13 cellular contexts compared by ENCODE assay signal in the genomic region with DNA sequence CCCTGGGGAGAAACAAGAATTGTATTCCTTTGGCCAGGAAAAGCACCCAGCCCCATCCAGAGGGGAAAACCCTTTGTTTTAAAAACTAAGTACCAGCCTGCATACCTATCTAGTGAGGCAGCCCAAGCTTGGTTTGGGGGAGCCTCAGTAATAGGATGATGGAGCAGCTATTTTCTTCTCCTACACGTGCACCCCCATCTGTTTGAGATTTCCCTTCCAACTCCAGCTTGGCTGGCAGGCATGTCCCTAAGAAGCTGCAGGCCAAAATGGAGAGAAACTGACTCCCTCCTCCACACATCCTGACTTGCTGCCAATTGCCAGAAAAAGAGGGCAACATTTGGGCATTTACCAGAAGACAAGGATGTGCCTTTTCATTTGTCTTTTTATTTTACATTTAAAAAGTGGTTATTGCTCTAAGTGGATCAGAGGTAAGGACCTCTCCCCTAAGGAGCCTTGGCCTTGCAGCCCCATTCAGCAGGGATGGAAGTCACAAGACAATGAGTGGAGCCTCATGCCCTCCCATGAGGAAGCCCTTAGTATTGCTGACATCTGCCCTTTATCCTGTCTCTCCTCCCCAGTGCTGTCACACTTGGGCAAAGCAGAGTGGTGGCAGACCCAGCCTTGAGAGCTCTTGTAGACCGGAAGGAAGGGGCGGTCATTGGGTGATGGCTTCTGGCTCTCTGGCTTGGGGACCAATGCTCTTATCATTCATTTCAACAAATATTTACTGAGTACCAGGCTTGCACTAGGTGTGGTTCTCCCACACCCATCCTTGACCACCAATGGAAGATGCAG. TPM values are rescaled to one million over a fixed set of nuclear protein-coding genes. Genes with fewer than 3 reads are reported as not detected.
DNase-seq lines count a peak whose midpoint lies in the region; ATAC-seq and TF ChIP-seq lines count a peak whose summit lies in the region.
"Had no signal": no experiment of that assay in that cellular context is flagged by ENCODE, and none has a peak within 500 bp of the region (broad histone marks: within the 10 kb centered on the region; RNA-seq: fewer than 3 reads in every experiment).

No MANE protein-coding gene starts in this region.

- in situ Hi-C loops in G401 (cut with HindIII; ENCODE audit: low sequenced_read_pairs) = no loop called here

- peak overlapping the region in 2 of 5 experiments; percentile 16 to 67 for H3K4me3 Mint-ChIP-seq in brain
- H3K4me3 Mint-ChIP-seq: stimulated activated memory B cell treated with anti-CD40 and anti-IgM and Interleukin-4, amounts not matched to agents 10 μg/mL and 1 μg/mL and 100 μg/mL, for 72 hours; WTC11 had no signal

- H3K9me3 Mint-ChIP-seq in brain = no peaks in the 10 kb centered on the region
- H3K9me3 Mint-ChIP-seq: stimulated activated memory B cell treated with anti-CD40 and anti-IgM and Interleukin-4, amounts not matched to agents 10 μg/mL and 1 μg/mL and 100 μg/mL, for 72 hours; WTC11 had no signal

- no peaks in the 10 kb centered on the region for H3K27me3 ChIP-seq in H7 (ENCODE audit: control insufficient read depth, insufficient read depth, low read length)
- H3K27me3 ChIP-seq: BE2C had no signal

- no peaks in the 10 kb centered on the region for H3K27me3 Mint-ChIP-seq in brain
- H3K27me3 Mint-ChIP-seq: stimulated activated memory B cell treated with anti-CD40 and anti-IgM and Interleukin-4, amounts not matched to agents 10 μg/mL and 1 μg/mL and 100 μg/mL, for 72 hours had no signal

- no peak overlapping the region for H3K4me3 ChIP-seq in H7 (ENCODE audit: insufficient read depth, low read depth, low read length)

- H3K4me1 Mint-ChIP-seq in brain = peaks cover 54% of the 10 kb centered on the region
- H3K4me1 Mint-ChIP-seq: stimulated activated memory B cell treated with anti-CD40 and anti-IgM and Interleukin-4, amounts not matched to agents 10 μg/mL and 1 μg/mL and 100 μg/mL, for 72 hours; WTC11 had no signal

- ATAC-seq in HG03045 (IDR thresholded peaks at IDR 0.05; ENCODE audit: unreplicated experiment) (no peak), HG03097 (IDR thresholded peaks at IDR 0.05; ENCODE audit: low FRiP score, unreplicated experiment) (no peak)
- ATAC-seq: stimulated activated memory B cell treated with anti-CD40 and anti-IgM and Interleukin-4, amounts not matched to agents 10 μg/mL and 1 μg/mL and 100 μg/mL, for 72 hours; WTC11 had no signal

- peak overlapping the region in 4 of 5 experiments; percentile 71 to 93 (median 86) for H3K27ac Mint-ChIP-seq in brain
- H3K27ac Mint-ChIP-seq: stimulated activated memory B cell treated with anti-CD40 and anti-IgM and Interleukin-4, amounts not matched to agents 10 μg/mL and 1 μg/mL and 100 μg/mL, for 72 hours; WTC11 had no signal

- peaks cover 37% of the 10 kb centered on the region for H3K36me3 Mint-ChIP-seq in brain

- no peak for TF ChIP-seq CTCF in brain (conservative IDR thresholded peaks at IDR 0.05)

- peaks cover 2% of the 10 kb centered on the region for H3K36me3 ChIP-seq in H7 (replicated peaks; ENCODE audit: control insufficient read depth, insufficient read depth, low read length)
- H3K36me3 ChIP-seq: BE2C had no signal

- DNase-seq in G401 (ENCODE audit: low spot score) = peak; percentile 94
- DNase-seq in mesenteric fat pad (ENCODE audit: low spot score) = peak; percentile 47
- no peak for DNase-seq in H7
- DNase-seq: activated T-cell treated with anti-CD3 and anti-CD28 coated beads for 4 hours, BE2C, cortex of kidney, DND-41, NCI-H1048 had no signal

RNA-seq across cellular contexts. Expression of gene FNDC5, which starts 8.6 kb away (rescaled TPM):
- 39.4 and 56.4 TPM in 2 replicates for total RNA-seq in G401 (2014; rRNA removed; shearing (Covaris generic))
- polyA plus RNA-seq in brain (ENCODE audit: insufficient read depth, low read depth, low replicate concordance) = 20.8 TPM
- total RNA-seq in mesenteric fat pad = 0.96 TPM
- total RNA-seq in H7 (2014; rRNA removed; shearing (Covaris generic)) = 0.63 and 4.4 TPM in 2 replicates

RNA-seq across cellular contexts. Expression of gene HPCA, which starts 24.2 kb away (rescaled TPM):
- total RNA-seq in G401 (2014; rRNA removed; shearing (Covaris generic)) = not detected in 2 replicates
- polyA plus RNA-seq in brain (ENCODE audit: insufficient read depth, low read depth, low replicate concordance) = 75.9 TPM
- total RNA-seq in mesenteric fat pad = not detected
- total RNA-seq in H7 (2014; rRNA removed; shearing (Covaris generic)) = 0.89 and 2.6 TPM in 2 replicates

RNA-seq across cellular contexts. Expression of gene TMEM54, which starts 39.1 kb away (rescaled TPM):
- total RNA-seq in G401 (2014; rRNA removed; shearing (Covaris generic)) = 26.6 and 36.1 TPM in 2 replicates
- 51.4 TPM for polyA plus RNA-seq in brain (ENCODE audit: insufficient read depth, low read depth, low replicate concordance)
- total RNA-seq in mesenteric fat pad = 26.8 TPM
- total RNA-seq in H7 (2014; rRNA removed; shearing (Covaris generic)) = 5.4 and 9.8 TPM in 2 replicates

RNA-seq across cellular contexts. Expression of gene S100PBP, which starts 44.6 kb away (rescaled TPM):
- total RNA-seq in G401 (2014; rRNA removed; shearing (Covaris generic)) = 27.6 and 48.3 TPM in 2 replicates
- polyA plus RNA-seq in brain (ENCODE audit: insufficient read depth, low read depth, low replicate concordance) = 22.8 TPM
- 25.0 TPM for total RNA-seq in mesenteric fat pad
- 83.0 and 83.4 TPM in 2 replicates for total RNA-seq in H7 (2014; rRNA removed; shearing (Covaris generic))

RNA-seq across cellular contexts. Expression of gene YARS1, which starts 44.9 kb away (rescaled TPM):
- 121 and 140 TPM in 2 replicates for total RNA-seq in G401 (2014; rRNA removed; shearing (Covaris generic))
- 150 TPM for polyA plus RNA-seq in brain (ENCODE audit: insufficient read depth, low read depth, low replicate concordance)
- 125 TPM for total RNA-seq in mesenteric fat pad
- 239 and 260 TPM in 2 replicates for total RNA-seq in H7 (2014; rRNA removed; shearing (Covaris generic))
